Comparison of ENCODE assay signal across 16 cellular contexts in genomic region chr1:23148084-23148483, GRCh38. TPM values are rescaled to one million over a fixed set of nuclear protein-coding genes. Genes with fewer than 3 reads are reported as not detected.
A peak's percentile ranks its signal among the peaks of the same experiment; 100 is the strongest.
DNase-seq lines count a peak whose midpoint lies in the region; ATAC-seq lines count a peak whose summit lies in the region.
"Had no signal": no experiment of that assay in that cellular context is flagged by ENCODE, and none has a peak within 500 bp of the region (broad histone marks: within the 10 kb centered on the region; RNA-seq: fewer than 3 reads in every experiment).

No MANE protein-coding gene starts in this region.

- H4K8ac ChIP-seq in mesenchymal stem cell (ENCODE audit: low read length), result no peak overlapping the region

- no peak overlapping the region for H2BK15ac ChIP-seq in mesenchymal stem cell (ENCODE audit: low read depth, poor library complexity, severe bottlenecking)

- H3K36me3 Mint-ChIP-seq in activated CD4-positive, alpha-beta T cell treated with anti-CD3 and anti-CD28 coated beads, Interleukin-2, amount 10 ng/mL, durations not matched to agents 24 days and 14 days (ENCODE audit: low read depth), result peaks cover 13% of the 10 kb centered on the region
- H3K36me3 Mint-ChIP-seq in activated naive CD8-positive, alpha-beta T cell treated with anti-CD3 and anti-CD28 coated beads for 36 hours, result peaks cover 3% of the 10 kb centered on the region
- peaks cover 0 to 6% (median 0%) of the 10 kb centered on the region in 3 donors for H3K36me3 Mint-ChIP-seq in naive thymus-derived CD8-positive, alpha-beta T cell

- peak; percentile 62 for DNase-seq in activated CD4-positive, alpha-beta T cell treated with anti-CD3 and anti-CD28 coated beads, Interleukin-2, amount 10 ng/mL, durations not matched to agents 24 days and 14 days
- no peak for DNase-seq in activated CD4-positive, alpha-beta T cell treated with anti-CD3 and anti-CD28 coated beads for 1 hour
- DNase-seq in M059J (ENCODE audit: low read depth) (peak; percentile 32), inferior parietal cortex (ENCODE audit: extremely low spot score) (no peak), mesenchymal stem cell (no peak)
- no peak for DNase-seq in activated naive CD8-positive, alpha-beta T cell treated with anti-CD3 and anti-CD28 coated beads for 36 hours
- DNase-seq in naive thymus-derived CD8-positive, alpha-beta T cell, result peak in 2 of 10 donors; percentile 7 to 19
- DNase-seq: central memory CD4-positive, alpha-beta T cell; Karpas-422; kidney; NCI-H1105 treated with DMSO at 0.1 percent for 48 hours; NCI-H748 treated with DMSO at 0.1 percent for 48 hours; PC-9; retina; stimulated activated CD4-positive, alpha-beta T cell treated with anti-CD3 and anti-CD28 coated beads, Interleukin-15, amount 100 ng/mL, for 24 hours had no signal

- peak overlapping the region; percentile 36 for H3K4me3 Mint-ChIP-seq in activated CD4-positive, alpha-beta T cell treated with anti-CD3 and anti-CD28 coated beads, Interleukin-2, amount 10 ng/mL, durations not matched to agents 24 days and 14 days
- peak overlapping the region; percentile 22 for H3K4me3 Mint-ChIP-seq in activated naive CD8-positive, alpha-beta T cell treated with anti-CD3 and anti-CD28 coated beads for 36 hours
- H3K4me3 Mint-ChIP-seq in naive thymus-derived CD8-positive, alpha-beta T cell, result peak overlapping the region in 7 of 10 donors; percentile 34 to 63 (median 51)

- H3K14ac ChIP-seq in mesenchymal stem cell (ENCODE audit: low read length in 2 of 2), result no peak overlapping the region

- POLR2A ChIA-PET in naive thymus-derived CD8-positive, alpha-beta T cell (lab: Charles Lee), result interaction anchor here (0.9 to 1.1 kb wide), 2 partner anchors 20 to 29 kb away, joined by 3 to 4 read pairs; no protein-coding TSS in a partner anchor

- peak overlapping the region; percentile 45 for H3K27ac Mint-ChIP-seq in activated CD4-positive, alpha-beta T cell treated with anti-CD3 and anti-CD28 coated beads, Interleukin-2, amount 10 ng/mL, durations not matched to agents 24 days and 14 days
- peak overlapping the region; percentile 80 for H3K27ac Mint-ChIP-seq in activated naive CD8-positive, alpha-beta T cell treated with anti-CD3 and anti-CD28 coated beads for 36 hours
- H3K27ac Mint-ChIP-seq in naive thymus-derived CD8-positive, alpha-beta T cell, result peak overlapping the region in 7 of 10 donors; percentile 1 to 84 (median 34)

- ATAC-seq in naive thymus-derived CD8-positive, alpha-beta T cell, result peak; percentile 66 to 95
- no peak for ATAC-seq in HG03039 (IDR thresholded peaks at IDR 0.05; ENCODE audit: unreplicated experiment)

- H3K9ac ChIP-seq in mesenchymal stem cell (ENCODE audit: low read length), result no peak overlapping the region

- no peak overlapping the region for H3K4me3 ChIP-seq in mesenchymal stem cell (ENCODE audit: insufficient read depth in 1 of 2, low read depth in 1 of 2, low read length in 2 of 2)
- H3K4me3 ChIP-seq: PC-9 had no signal

- H3K9me3 ChIP-seq in mesenchymal stem cell (ENCODE audit: control insufficient read depth, low read length), result no peaks in the 10 kb centered on the region

- H2BK5ac ChIP-seq in mesenchymal stem cell (ENCODE audit: low read depth, low read length, poor library complexity, severe bottlenecking), result no peak overlapping the region

- intact Hi-C loops in activated CD4-positive, alpha-beta T cell treated with anti-CD3 and anti-CD28 coated beads, Interleukin-2, amount 10 ng/mL, durations not matched to agents 24 days and 14 days (cut with micrococcal nuclease), result loop anchor here (1.0 to 2.0 kb wide), 2 partner anchors 21 to 39 kb away; partner anchors contain the start of gene LUZP1

- 97% methylated on average over 4 of the region's 4 CpGs for WGBS in mesenchymal stem cell

- H4K91ac ChIP-seq in mesenchymal stem cell (ENCODE audit: low read length), result no peak overlapping the region

- H2BK120ac ChIP-seq in mesenchymal stem cell (ENCODE audit: low read depth, low read length), result no peak overlapping the region

- no peak overlapping the region for H3K27ac ChIP-seq in mesenchymal stem cell (ENCODE audit: low read length, poor library complexity, severe bottlenecking)
- H3K27ac ChIP-seq: PC-9 had no signal

- H3K4me1 ChIP-seq in mesenchymal stem cell (ENCODE audit: control insufficient read depth, insufficient read depth, low read depth, low read length), result peaks cover 4% of the 10 kb centered on the region

- H3K4me1 Mint-ChIP-seq in activated CD4-positive, alpha-beta T cell treated with anti-CD3 and anti-CD28 coated beads, Interleukin-2, amount 10 ng/mL, durations not matched to agents 24 days and 14 days, result peaks cover 21% of the 10 kb centered on the region
- peaks cover 28% of the 10 kb centered on the region for H3K4me1 Mint-ChIP-seq in activated naive CD8-positive, alpha-beta T cell treated with anti-CD3 and anti-CD28 coated beads for 36 hours
- H3K4me1 Mint-ChIP-seq in naive thymus-derived CD8-positive, alpha-beta T cell, result peaks cover 21 to 30% (median 28%) of the 10 kb centered on the region in 4 donors

- H2AK5ac ChIP-seq in mesenchymal stem cell (ENCODE audit: low read length, severe bottlenecking), result no peak overlapping the region

- H3K27me3 Mint-ChIP-seq in activated CD4-positive, alpha-beta T cell treated with anti-CD3 and anti-CD28 coated beads, Interleukin-2, amount 10 ng/mL, durations not matched to agents 24 days and 14 days, result no peaks in the 10 kb centered on the region
- no peaks in the 10 kb centered on the region for H3K27me3 Mint-ChIP-seq in activated naive CD8-positive, alpha-beta T cell treated with anti-CD3 and anti-CD28 coated beads for 36 hours
- H3K27me3 Mint-ChIP-seq in naive thymus-derived CD8-positive, alpha-beta T cell, result no peaks in the 10 kb centered on the region

- H3K4me2 ChIP-seq in mesenchymal stem cell (ENCODE audit: low read length, poor library complexity, severe bottlenecking), result no peak overlapping the region
- H3K4me2 ChIP-seq: PC-9 had no signal

- H3K36me3 ChIP-seq in mesenchymal stem cell (ENCODE audit: control insufficient read depth in 1 of 2, insufficient read depth in 2 of 2, low read depth in 1 of 2, low read length in 2 of 2), result peaks cover 3 to 6% of the 10 kb centered on the region in 2 experiments

- H3K79me1 ChIP-seq in mesenchymal stem cell (replicated peaks; ENCODE audit: low read length, poor library complexity, severe bottlenecking), result no peaks in the 10 kb centered on the region

- no peaks in the 10 kb centered on the region for H3K9me3 Mint-ChIP-seq in activated CD4-positive, alpha-beta T cell treated with anti-CD3 and anti-CD28 coated beads, Interleukin-2, amount 10 ng/mL, durations not matched to agents 24 days and 14 days
- H3K9me3 Mint-ChIP-seq in activated naive CD8-positive, alpha-beta T cell treated with anti-CD3 and anti-CD28 coated beads for 36 hours, result no peaks in the 10 kb centered on the region
- H3K9me3 Mint-ChIP-seq in naive thymus-derived CD8-positive, alpha-beta T cell, result no peaks in the 10 kb centered on the region

- no peak overlapping the region for H2BK12ac ChIP-seq in mesenchymal stem cell (ENCODE audit: low read length in 2 of 2)

- no peak overlapping the region for H2AFZ ChIP-seq in mesenchymal stem cell (ENCODE audit: low read depth, low read length)
- H2AFZ ChIP-seq: PC-9 had no signal

- no peak overlapping the region for H3K23ac ChIP-seq in mesenchymal stem cell (ENCODE audit: low read length in 2 of 2)

- H3K18ac ChIP-seq in mesenchymal stem cell (ENCODE audit: low read depth in 1 of 2, low read length in 2 of 2), result no peak overlapping the region

- H3K4ac ChIP-seq in mesenchymal stem cell (ENCODE audit: low read depth in 1 of 2, low read length in 2 of 2), result no peak overlapping the region

- H3K27me3 ChIP-seq in mesenchymal stem cell (ENCODE audit: control insufficient read depth in 1 of 2, insufficient read depth in 1 of 2, low read length in 2 of 2), result no peaks in the 10 kb centered on the region

RNA-seq across cellular contexts. Expression of gene LUZP1, which starts 20.6 kb away (rescaled TPM):
- total RNA-seq in activated CD4-positive, alpha-beta T cell treated with anti-CD3 and anti-CD28 coated beads, Interleukin-2, amount 10 ng/mL, durations not matched to agents 24 days and 14 days, result 21.6 and 23.2 TPM in 2 replicates
- total RNA-seq in M059J (2014; rRNA removed; shearing (Covaris generic)), result 24.2 and 33.9 TPM in 2 replicates
- total RNA-seq in activated naive CD8-positive, alpha-beta T cell treated with anti-CD3 and anti-CD28 coated beads for 36 hours, result 10 to 100 TPM; 18.4 to 20.1 TPM
- total RNA-seq in naive thymus-derived CD8-positive, alpha-beta T cell, result 10 to 100 TPM; 14.4 to 16.8 TPM
- 10 to 100 TPM in 2 of 3 donors, 1 to 10 TPM in 1; 8.1 to 12.2 (median 10.2) TPM for polyA plus RNA-seq in naive thymus-derived CD8-positive, alpha-beta T cell
- polyA plus RNA-seq in mesenchymal stem cell (2013, experiment 1 of 2), result 39.1 TPM
- polyA plus RNA-seq in mesenchymal stem cell (2013, experiment 2 of 2), result 38.8 TPM

Comparison
In these comparisons a context has a peak if more than half of its experiments do, and no peak if none do; other contexts are left out.
1. DNase-seq: peak in activated CD4-positive, alpha-beta T cell treated with anti-CD3 and anti-CD28 coated beads, Interleukin-2, amount 10 ng/mL, durations not matched to agents 24 days and 14 days (single experiment) and M059J (single experiment); none in activated CD4-positive, alpha-beta T cell treated with anti-CD3 and anti-CD28 coated beads for 1 hour (single experiment), activated naive CD8-positive, alpha-beta T cell treated with anti-CD3 and anti-CD28 coated beads for 36 hours (single experiment), inferior parietal cortex (single experiment) and mesenchymal stem cell (single experiment).
2. Peak in every context shown above with its lines, with median percentiles within 50 percentile points of each other: H3K27ac Mint-ChIP-seq and H3K4me3 Mint-ChIP-seq.